ENCODE assay signal across 1 cellular context in the genomic region with DNA sequence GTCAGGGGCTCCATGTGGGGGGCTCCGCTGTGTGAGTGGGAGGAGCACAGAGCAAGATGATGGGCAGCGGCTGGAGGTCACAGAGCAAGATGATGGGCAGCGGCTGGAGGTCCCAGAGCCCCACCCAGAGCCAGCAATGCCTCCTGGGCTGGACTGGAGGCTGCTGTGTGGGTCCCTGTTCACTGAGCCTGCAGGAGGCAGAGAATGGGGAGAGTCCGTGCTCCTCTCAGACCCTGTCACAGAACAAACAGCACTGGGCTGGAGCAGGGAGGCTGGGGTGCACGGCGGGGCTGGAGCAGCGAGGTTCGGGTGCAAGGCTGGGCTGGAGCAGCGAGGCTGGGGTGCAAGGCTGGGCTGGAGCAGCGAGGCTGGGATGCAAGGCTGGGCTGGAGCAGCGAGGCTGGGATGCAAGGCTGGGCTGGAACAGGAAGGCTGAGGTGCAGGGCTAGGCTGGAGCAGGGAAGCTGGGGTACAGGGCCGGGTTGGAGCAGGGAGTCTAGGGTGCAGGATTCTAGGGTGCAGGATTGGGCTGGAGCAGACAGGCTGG.
TF ChIP-seq lines count a peak whose summit lies in the region.

No MANE protein-coding gene starts in this region.

TF ChIP-seq in HEK293, 187 proteins besides CTCF, POLR2A, EP300 and RAD21 (continued from another document):
- TF ChIP-seq, protein P1, sequence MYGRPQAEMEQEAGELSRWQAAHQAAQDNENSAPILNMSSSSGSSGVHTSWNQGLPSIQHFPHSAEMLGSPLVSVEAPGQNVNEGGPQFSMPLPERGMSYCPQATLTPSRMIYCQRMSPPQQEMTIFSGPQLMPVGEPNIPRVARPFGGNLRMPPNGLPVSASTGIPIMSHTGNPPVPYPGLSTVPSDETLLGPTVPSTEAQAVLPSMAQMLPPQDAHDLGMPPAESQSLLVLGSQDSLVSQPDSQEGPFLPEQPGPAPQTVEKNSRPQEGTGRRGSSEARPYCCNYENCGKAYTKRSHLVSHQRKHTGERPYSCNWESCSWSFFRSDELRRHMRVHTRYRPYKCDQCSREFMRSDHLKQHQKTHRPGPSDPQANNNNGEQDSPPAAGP (tag by site-specific recombination; IDR thresholded peaks at IDR 0.05): 0 out of 2 replicates have a peak, but pooled peaks have one; percentile 2
- no peak for TF ChIP-seq ZNF549 (tag by site-specific recombination; IDR thresholded peaks at IDR 0.05)
